In the genomic region with DNA sequence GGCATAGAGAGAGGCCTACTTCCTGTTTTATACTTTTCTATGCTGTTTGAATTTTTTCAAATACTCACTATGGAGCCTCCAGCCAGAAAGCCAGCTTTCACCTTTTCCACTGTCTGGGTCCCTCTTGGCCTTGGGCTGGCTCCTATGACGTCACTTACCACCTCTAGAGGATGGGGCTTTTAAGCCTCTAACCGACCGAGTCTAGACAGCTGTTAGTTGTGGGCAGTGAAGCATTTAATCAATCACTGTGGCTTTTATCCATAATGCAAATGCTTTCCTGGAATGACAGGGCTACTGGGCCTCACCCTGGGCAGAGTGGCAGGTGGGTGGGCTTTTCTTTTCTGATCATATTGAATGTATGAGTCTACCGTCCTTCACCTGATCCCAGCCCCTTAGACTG, we compare ENCODE assay signal across 26 cellular contexts.
DNase-seq lines count a peak whose midpoint lies in the region; ATAC-seq and TF ChIP-seq lines count a peak whose summit lies in the region.
"Had no signal": no experiment of that assay in that cellular context is flagged by ENCODE, and none has a peak within 500 bp of the region (broad histone marks: within the 10 kb centered on the region; RNA-seq: fewer than 3 reads in every experiment).

No MANE protein-coding gene starts in this region.

- H3K27ac Mint-ChIP-seq in activated T-helper 17 cell treated with anti-CD3 and anti-CD28 coated beads, Interleukin-2, amount 50 U/mL, for 72 hours: no peak overlapping the region
- H3K27ac Mint-ChIP-seq: activated naive CD4-positive, alpha-beta T cell treated with anti-CD3 and anti-CD28 coated beads, Interleukin-2, amount 10 ng/mL, durations not matched to agents 7 days and 5 days; effector memory CD8-positive, alpha-beta T cell; T-helper 1 cell treated with Interleukin-12 subunit alpha and Interleukin-12 subunit beta and Interleukin-4 antibody, amounts not matched to agents 30 μg/mL and 1 μg/mL, for 36 hours had no signal

- no peaks in the 10 kb centered on the region for H4K20me1 ChIP-seq in SU-DHL-6 (ENCODE audit: low read depth, low read length)

- DNase-seq in NCI-H2171 treated with DMSO at 0.1 percent for 48 hours (lab: John Stamatoyannopoulos, UW): peak; percentile 32
- DNase-seq in NCI-H2171 (lab: John Stamatoyannopoulos, UW): no peak
- peak; percentile 74 for DNase-seq in retina
- no peak for DNase-seq in NCI-H345 treated with DMSO at 0.1 percent for 48 hours (lab: John Stamatoyannopoulos, UW; ENCODE audit: unreplicated experiment)
- DNase-seq: activated CD4-positive, alpha-beta T cell treated with anti-CD3 and anti-CD28 coated beads for 4 hours; activated naive CD4-positive, alpha-beta T cell treated with anti-CD3 and anti-CD28 coated beads, Interleukin-2, amount 10 ng/mL, durations not matched to agents 7 days and 5 days; BE2C; COR-L47; effector memory CD8-positive, alpha-beta T cell; foreskin fibroblast; GM23248; left colon; mesenchymal stem cell; NCI-H1105; NCI-H2029; NCI-H446; occipital lobe; stimulated activated CD4-positive, alpha-beta T cell treated with anti-CD3 and anti-CD28 coated beads, Interleukin-2, amount 100 ng/mL, for 24 hours had no signal

- ATAC-seq in HG03108 (IDR thresholded peaks at IDR 0.05; ENCODE audit: unreplicated experiment): peak; percentile 48
- ATAC-seq in HG02973 (IDR thresholded peaks at IDR 0.05; ENCODE audit: unreplicated experiment): no peak
- no peak for ATAC-seq in activated T-helper 17 cell treated with anti-CD3 and anti-CD28 coated beads, Interleukin-2, amount 50 U/mL, for 72 hours (replicated peaks)
- ATAC-seq: effector memory CD8-positive, alpha-beta T cell; left colon had no signal

- H3K27me3 ChIP-seq in SU-DHL-6 (ENCODE audit: low read length): no peaks in the 10 kb centered on the region
- H3K27me3 ChIP-seq: suprapubic skin had no signal

- H3K36me3 Mint-ChIP-seq in activated T-helper 17 cell treated with anti-CD3 and anti-CD28 coated beads, Interleukin-2, amount 50 U/mL, for 72 hours (ENCODE audit: low read depth): no peaks in the 10 kb centered on the region
- H3K36me3 Mint-ChIP-seq: activated naive CD4-positive, alpha-beta T cell treated with anti-CD3 and anti-CD28 coated beads, Interleukin-2, amount 10 ng/mL, durations not matched to agents 7 days and 5 days had no signal

- no peak for TF ChIP-seq CTCF in SU-DHL-6 (IDR thresholded peaks at IDR 0.05; ENCODE audit: insufficient read depth, low read length, poor library complexity, severe bottlenecking)

- H3K79me2 ChIP-seq in SU-DHL-6 (ENCODE audit: insufficient read depth, low read length): peaks cover 87% of the 10 kb centered on the region

- H3K27me3 Mint-ChIP-seq in activated T-helper 17 cell treated with anti-CD3 and anti-CD28 coated beads, Interleukin-2, amount 50 U/mL, for 72 hours: peaks cover 26% of the 10 kb centered on the region

- no peak overlapping the region for H3K4me3 Mint-ChIP-seq in activated T-helper 17 cell treated with anti-CD3 and anti-CD28 coated beads, Interleukin-2, amount 50 U/mL, for 72 hours
- H3K4me3 Mint-ChIP-seq: activated naive CD4-positive, alpha-beta T cell treated with anti-CD3 and anti-CD28 coated beads, Interleukin-2, amount 10 ng/mL, durations not matched to agents 7 days and 5 days; effector memory CD8-positive, alpha-beta T cell; T-helper 1 cell treated with Interleukin-12 subunit alpha and Interleukin-12 subunit beta and Interleukin-4 antibody, amounts not matched to agents 30 μg/mL and 1 μg/mL, for 36 hours had no signal

- peaks cover 16% of the 10 kb centered on the region; the same call in 1 of the 2 replicates for H3F3A ChIP-seq in SU-DHL-6 (ENCODE audit: insufficient read depth)

- no peaks in the 10 kb centered on the region for H3K9me3 Mint-ChIP-seq in activated T-helper 17 cell treated with anti-CD3 and anti-CD28 coated beads, Interleukin-2, amount 50 U/mL, for 72 hours
- H3K9me3 Mint-ChIP-seq: T-helper 1 cell treated with Interleukin-12 subunit alpha and Interleukin-12 subunit beta and Interleukin-4 antibody, amounts not matched to agents 30 μg/mL and 1 μg/mL, for 36 hours had no signal

- no peak overlapping the region for H3K9ac ChIP-seq in SU-DHL-6 (ENCODE audit: low read length)
- H3K9ac ChIP-seq: GM23248 had no signal

- H3K4me3 ChIP-seq in SU-DHL-6 (ENCODE audit: insufficient read depth, low read length, poor library complexity, severe bottlenecking): no peak overlapping the region
- H3K4me3 ChIP-seq: coronary artery, GM23248, smooth muscle cell, suprapubic skin had no signal

- H3K36me3 ChIP-seq in SU-DHL-6 (ENCODE audit: low read length): peaks cover 50% of the 10 kb centered on the region
- H3K36me3 ChIP-seq: BE2C had no signal

- no peak overlapping the region for H3K4me2 ChIP-seq in SU-DHL-6 (ENCODE audit: low read depth, low read length, poor library complexity, severe bottlenecking)
- H3K4me2 ChIP-seq: smooth muscle cell had no signal

- H3K27ac ChIP-seq in SU-DHL-6 (ENCODE audit: low read depth, low read length): peak overlapping the region; percentile 11; the same call in 1 of the 2 replicates
- H3K27ac ChIP-seq: coronary artery, GM23248, suprapubic skin had no signal

- no peaks in the 10 kb centered on the region for H3K4me1 Mint-ChIP-seq in activated T-helper 17 cell treated with anti-CD3 and anti-CD28 coated beads, Interleukin-2, amount 50 U/mL, for 72 hours
- H3K4me1 Mint-ChIP-seq: activated naive CD4-positive, alpha-beta T cell treated with anti-CD3 and anti-CD28 coated beads, Interleukin-2, amount 10 ng/mL, durations not matched to agents 7 days and 5 days had no signal

- H2AFZ ChIP-seq in SU-DHL-6 (ENCODE audit: low read depth, low read length, severe bottlenecking): no peak overlapping the region
- H2AFZ ChIP-seq: GM23248 had no signal

- H3K9me2 ChIP-seq in SU-DHL-6 (replicated peaks; ENCODE audit: insufficient read depth, low read length): no peaks in the 10 kb centered on the region

- H3K9me3 ChIP-seq in SU-DHL-6 (ENCODE audit: insufficient read depth, low read length): no peaks in the 10 kb centered on the region
- H3K9me3 ChIP-seq: BE2C, suprapubic skin had no signal

Comparison
In these comparisons a context has a peak if more than half of its experiments do, and no peak if none do; other contexts are left out.
1. DNase-seq: peak in NCI-H2171 treated with DMSO at 0.1 percent for 48 hours (single experiment) and retina (single experiment); none in NCI-H2171 (single experiment) and NCI-H345 treated with DMSO at 0.1 percent for 48 hours (single experiment).